In the genomic region with DNA sequence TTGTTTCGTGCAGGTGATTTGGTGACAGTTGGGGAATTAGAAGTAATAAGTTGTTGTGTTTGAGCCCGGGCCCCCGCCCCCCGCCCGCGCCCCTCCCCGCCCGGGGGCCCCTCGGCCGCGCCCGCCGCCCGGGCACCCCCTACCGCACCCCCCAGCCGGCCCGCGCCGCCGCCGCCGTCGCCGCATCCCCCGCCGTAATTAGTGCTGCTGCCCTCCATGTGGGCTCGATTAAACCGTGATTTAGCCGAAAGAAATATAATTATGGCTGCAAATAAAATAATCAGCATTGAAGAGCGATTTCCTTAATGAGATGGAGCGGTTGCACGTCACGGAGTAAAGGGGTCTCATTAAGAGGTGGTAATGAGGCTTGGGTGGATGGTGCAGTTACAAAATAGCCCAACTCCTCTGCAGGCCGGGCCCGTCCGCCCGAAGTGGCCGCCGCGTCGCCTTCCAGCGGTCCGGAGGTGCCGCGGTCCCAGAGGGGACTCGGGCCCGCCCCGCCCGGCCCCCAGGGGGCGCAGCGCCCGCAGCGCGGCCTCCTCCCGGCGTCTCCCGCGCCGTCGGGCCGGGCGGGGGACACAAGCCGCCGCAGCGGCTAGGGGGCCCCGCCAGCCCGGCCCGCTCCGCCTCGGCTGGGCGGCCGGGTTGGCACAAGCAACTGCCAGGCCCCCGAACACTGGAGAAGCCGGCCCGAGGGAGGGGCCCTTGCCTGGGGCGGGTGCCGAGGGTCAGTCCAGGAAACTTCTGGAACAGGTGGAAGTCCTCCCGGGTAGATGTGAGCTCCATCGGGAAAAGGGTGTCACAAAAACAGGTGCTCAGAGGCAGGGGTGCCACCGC, we compare ENCODE assay signal across 1 cellular context.
TF ChIP-seq lines count a peak whose summit lies in the region.

No MANE protein-coding gene starts in this region.

TF ChIP-seq in K562, 482 proteins besides CTCF, POLR2A, EP300 and RAD21 (continued from another document):
- peak; percentile 73 for TF ChIP-seq SMAD4 (CRISPR knock-in tag; conservative IDR thresholded peaks at IDR 0.05)
- peak; percentile 45; the same call in 1 of the 2 replicates for TF ChIP-seq POLR2G (IDR thresholded peaks at IDR 0.05; ENCODE audit: low read depth, low read length)
- TF ChIP-seq VEZF1 (CRISPR knock-in tag; IDR thresholded peaks at IDR 0.05), result peak; percentile 44
- TF ChIP-seq SIN3B (IDR thresholded peaks at IDR 0.05; ENCODE audit: low read depth), result peak; percentile 33; the same call in 1 of the 2 replicates
- no peak for TF ChIP-seq GTF2F1 (IDR thresholded peaks at IDR 0.05; ENCODE audit: low read depth, low read length)
- peak in 1 of 2 experiments; percentile 63 for TF ChIP-seq E2F6 (IDR thresholded peaks at IDR 0.05; ENCODE audit: borderline replicate concordance in 1 of 2, extremely low read depth in 1 of 2, insufficient read depth in 1 of 2, insufficient read length in 1 of 2, low read depth in 1 of 2, low read length in 1 of 2, poor library complexity in 1 of 2, severe bottlenecking in 1 of 2)
- no peak for TF ChIP-seq FOXO4 (CRISPR knock-in tag; IDR thresholded peaks at IDR 0.05)
- 0 out of 2 replicates have a peak, but pooled peaks have one; percentile 13 for TF ChIP-seq RBFOX2 (IDR thresholded peaks at IDR 0.05; ENCODE audit: low read depth, low read length)
- TF ChIP-seq CXXC5 (CRISPR knock-in tag; IDR thresholded peaks at IDR 0.05), result peak; percentile 77
- peak; percentile 62; the same call in 1 of the 2 replicates for TF ChIP-seq GATAD2B (IDR thresholded peaks at IDR 0.05; ENCODE audit: borderline replicate concordance)
- no peak for TF ChIP-seq CBX3 (IDR thresholded peaks at IDR 0.05; ENCODE audit: borderline replicate concordance in 1 of 2, low read length in 2 of 2)
- TF ChIP-seq, protein P1, sequence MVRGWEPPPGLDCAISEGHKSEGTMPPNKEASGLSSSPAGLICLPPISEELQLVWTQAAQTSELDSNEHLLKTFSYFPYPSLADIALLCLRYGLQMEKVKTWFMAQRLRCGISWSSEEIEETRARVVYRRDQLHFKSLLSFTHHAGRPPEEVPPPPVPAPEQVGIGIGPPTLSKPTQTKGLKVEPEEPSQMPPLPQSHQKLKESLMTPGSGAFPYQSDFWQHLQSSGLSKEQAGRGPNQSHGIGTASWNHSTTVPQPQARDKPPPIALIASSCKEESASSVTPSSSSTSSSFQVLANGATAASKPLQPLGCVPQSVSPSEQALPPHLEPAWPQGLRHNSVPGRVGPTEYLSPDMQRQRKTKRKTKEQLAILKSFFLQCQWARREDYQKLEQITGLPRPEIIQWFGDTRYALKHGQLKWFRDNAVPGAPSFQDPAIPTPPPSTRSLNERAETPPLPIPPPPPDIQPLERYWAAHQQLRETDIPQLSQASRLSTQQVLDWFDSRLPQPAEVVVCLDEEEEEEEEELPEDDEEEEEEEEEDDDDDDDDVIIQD (CRISPR knock-in tag; IDR thresholded peaks at IDR 0.05), result no peak
- peak; percentile 98 for TF ChIP-seq CTCFL (IDR thresholded peaks at IDR 0.05; ENCODE audit: borderline replicate concordance, insufficient read depth, low read depth, low read length, poor library complexity, severe bottlenecking)
- TF ChIP-seq UBTF (IDR thresholded peaks at IDR 0.05; ENCODE audit: borderline replicate concordance in 1 of 2, low read depth in 2 of 2, low read length in 2 of 2), result peak in 1 of 2 experiments; percentile 89; a peak in 3 of 4 replicates
- TF ChIP-seq MAZ (CRISPR knock-in tag; conservative IDR thresholded peaks at IDR 0.05 in 1 of 2, IDR thresholded peaks at IDR 0.05 in 1 of 2), result 0 out of 4 replicates have a peak, but pooled peaks have one; percentile 18 to 32
- TF ChIP-seq ZNF609 (CRISPR knock-in tag; IDR thresholded peaks at IDR 0.05; ENCODE audit: borderline replicate concordance), result no peak
- TF ChIP-seq ZBTB7A (IDR thresholded peaks at IDR 0.05; ENCODE audit: borderline replicate concordance, control insufficient read depth, low read depth, low read length), result peak; percentile 73; the same call in 1 of the 2 replicates
- TF ChIP-seq CCNT2 (IDR thresholded peaks at IDR 0.05; ENCODE audit: borderline replicate concordance, extremely low read depth, insufficient read length, low read depth, low read length), result peak; percentile 62
- 0 out of 2 replicates have a peak, but pooled peaks have one; percentile 20 for TF ChIP-seq PHF21A (IDR thresholded peaks at IDR 0.05; ENCODE audit: borderline replicate concordance, low read depth)
- TF ChIP-seq RB1 (IDR thresholded peaks at IDR 0.05; ENCODE audit: low read depth), result peak; percentile 93
- TF ChIP-seq SMC3 (conservative IDR thresholded peaks at IDR 0.05; ENCODE audit: insufficient read depth, low read depth, low read length), result peak; percentile 70
